Comparison of ENCODE assay signal across 8 cellular contexts in genomic region chr13:97222934-97223710, GRCh38. TPM values are rescaled to one million over a fixed set of nuclear protein-coding genes. Genes with fewer than 3 reads are reported as not detected.
DNase-seq lines count a peak whose midpoint lies in the region; ATAC-seq, FAIRE-seq and TF ChIP-seq lines count a peak whose summit lies in the region.

No MANE protein-coding gene starts in this region.

- H3K9me2 ChIP-seq in GM23338 (ENCODE audit: insufficient read depth), result no peaks in the 10 kb centered on the region

- no peaks in the 10 kb centered on the region for H3F3A ChIP-seq in GM23338 (replicated peaks; ENCODE audit: low read depth)

- no peaks in the 10 kb centered on the region for H3K36me3 Mint-ChIP-seq in GM23338 (ENCODE audit: low read depth)
- peaks cover 13% of the 10 kb centered on the region for H3K36me3 Mint-ChIP-seq in activated T-helper 17 cell treated with anti-CD3 and anti-CD28 coated beads, Interleukin-2, amount 50 U/mL, for 72 hours (ENCODE audit: low read depth)

- H3K9ac ChIP-seq in subcutaneous abdominal adipose tissue (ENCODE audit: low read length in 5 of 5), result peak overlapping the region; percentile 88 to 99 (median 95)

- H3K27ac ChIP-seq in GM23338 (ENCODE audit: low read depth), result no peak overlapping the region
- H3K27ac ChIP-seq in subcutaneous abdominal adipose tissue (ENCODE audit: low read depth, low read length), result peak overlapping the region; percentile 98

- H3K36me3 ChIP-seq in GM23338 (ENCODE audit: insufficient read depth) (no peaks in the 10 kb centered on the region), subcutaneous abdominal adipose tissue (ENCODE audit: control insufficient read depth in 5 of 5, insufficient read depth in 5 of 5, low read length in 5 of 5) (no peaks in the 10 kb centered on the region)

- peaks cover 23% of the 10 kb centered on the region for H3K4me1 ChIP-seq in GM23338 (ENCODE audit: insufficient read depth)
- peaks cover 4 to 47% (median 39%) of the 10 kb centered on the region in 5 donors for H3K4me1 ChIP-seq in subcutaneous abdominal adipose tissue (ENCODE audit: control insufficient read depth in 5 of 5, insufficient read depth in 5 of 5, low read length in 5 of 5)

- H2AFZ ChIP-seq in GM23338, result no peak overlapping the region

- no peaks in the 10 kb centered on the region for H3K79me2 ChIP-seq in GM23338 (replicated peaks; ENCODE audit: insufficient read depth)

- H3K4me3 Mint-ChIP-seq in GM23338, result peak overlapping the region; percentile 52
- H3K4me3 Mint-ChIP-seq in activated T-helper 17 cell treated with anti-CD3 and anti-CD28 coated beads, Interleukin-2, amount 50 U/mL, for 72 hours, result peak overlapping the region; percentile 87

- no peaks in the 10 kb centered on the region for H3K9me3 Mint-ChIP-seq in GM23338
- H3K9me3 Mint-ChIP-seq in activated T-helper 17 cell treated with anti-CD3 and anti-CD28 coated beads, Interleukin-2, amount 50 U/mL, for 72 hours, result no peaks in the 10 kb centered on the region

- peak overlapping the region; percentile 48 for H3K4me3 ChIP-seq in GM23338
- peak overlapping the region; percentile 77 to 98 (median 86) for H3K4me3 ChIP-seq in subcutaneous abdominal adipose tissue (ENCODE audit: low read depth in 1 of 5, low read length in 5 of 5)

- peak; percentile 36 for FAIRE-seq in islet of Langerhans (lab: Jason Lieb, UNC)

- no peak overlapping the region for H3K27ac Mint-ChIP-seq in GM23338
- H3K27ac Mint-ChIP-seq in activated T-helper 17 cell treated with anti-CD3 and anti-CD28 coated beads, Interleukin-2, amount 50 U/mL, for 72 hours, result peak overlapping the region; percentile 99

- in situ Hi-C loops in ACHN (cut with HindIII; ENCODE audit: low pct_ligation_motif_present, low pct_unique_long_range_greater_than_20kb, low sequenced_read_pairs), result loop anchor here (25.0 kb wide), 1 partner anchor 139 kb away; no protein-coding TSS in a partner anchor

- no peak for TF ChIP-seq CTCF in GM23338 (conservative IDR thresholded peaks at IDR 0.05; ENCODE audit: low read depth in 2 of 2)

- peaks cover 57% of the 10 kb centered on the region for H3K27me3 ChIP-seq in GM23338 (ENCODE audit: insufficient read depth)
- H3K27me3 ChIP-seq in subcutaneous abdominal adipose tissue (ENCODE audit: control insufficient read depth in 5 of 5, insufficient read depth in 4 of 5, low read length in 5 of 5), result no peaks in the 10 kb centered on the region

- DNase-seq in ACHN (peak; percentile 79), GM23338 (ENCODE audit: low spot score) (peak; percentile 49), HuH-7 (ENCODE audit: low spot score) (no peak), hippocampal formation (lab: John Stamatoyannopoulos, UW) (no peak)

- no peaks in the 10 kb centered on the region for H3K9me3 ChIP-seq in subcutaneous abdominal adipose tissue (ENCODE audit: control insufficient read depth in 5 of 5, low read length in 5 of 5)

- peaks cover 38% of the 10 kb centered on the region for H3K4me1 Mint-ChIP-seq in GM23338
- H3K4me1 Mint-ChIP-seq in activated T-helper 17 cell treated with anti-CD3 and anti-CD28 coated beads, Interleukin-2, amount 50 U/mL, for 72 hours, result peaks cover 21% of the 10 kb centered on the region

- no peak for ATAC-seq in GM23338
- no peak for ATAC-seq in activated T-helper 17 cell treated with anti-CD3 and anti-CD28 coated beads, Interleukin-2, amount 50 U/mL, for 72 hours (replicated peaks)
- no peak for ATAC-seq in HG03442 (IDR thresholded peaks at IDR 0.05; ENCODE audit: unreplicated experiment)

- H3K4me2 ChIP-seq in GM23338, result peak overlapping the region; percentile 70

- H3K27me3 Mint-ChIP-seq in GM23338 (ENCODE audit: insufficient read depth, low read depth, poor library complexity), result peaks cover 50% of the 10 kb centered on the region
- H3K27me3 Mint-ChIP-seq in activated T-helper 17 cell treated with anti-CD3 and anti-CD28 coated beads, Interleukin-2, amount 50 U/mL, for 72 hours, result no peaks in the 10 kb centered on the region

- peaks cover 11% of the 10 kb centered on the region; the same call in 1 of the 2 replicates for H4K20me1 ChIP-seq in GM23338 (replicated peaks; ENCODE audit: insufficient read depth)

TF ChIP-seq in GM23338, 12 proteins besides CTCF, POLR2A, EP300 and RAD21 (continues in another document):
- TF ChIP-seq ZNF114 (CRISPR knock-in tag; IDR thresholded peaks at IDR 0.05) (no peak), POLR2AphosphoS5 (IDR thresholded peaks at IDR 0.05; ENCODE audit: low read depth) (no peak), ZNF331 (CRISPR knock-in tag; IDR thresholded peaks at IDR 0.05; ENCODE audit: low read depth) (no peak), NANOG (IDR thresholded peaks at IDR 0.05; ENCODE audit: borderline replicate concordance) (no peak), ETS1 (IDR thresholded peaks at IDR 0.05) (no peak), EZH2phosphoT487 (IDR thresholded peaks at IDR 0.05; ENCODE audit: unreplicated experiment) (no peak), CREB1 (CRISPR knock-in tag; IDR thresholded peaks at IDR 0.05; ENCODE audit: low read depth) (no peak), JUNB (IDR thresholded peaks at IDR 0.05; ENCODE audit: unreplicated experiment) (no peak), REST (IDR thresholded peaks at IDR 0.05; ENCODE audit: unreplicated experiment) (no peak)

RNA-seq across cellular contexts. Expression of gene MBNL2, which starts 1.0 kb away (rescaled TPM):
- total RNA-seq in GM23338 (2014; rRNA removed; shearing (Covaris generic)), result 1.3 and 3.2 TPM in 2 replicates
- polyA plus RNA-seq in GM23338 (2016; fragmentation: Nextera tagmentation; extraction: Ambion mirVana), result 0.49 and 0.55 TPM in 2 replicates
- total RNA-seq in activated T-helper 17 cell treated with anti-CD3 and anti-CD28 coated beads, Interleukin-2, amount 50 U/mL, for 72 hours, result 10 to 100 TPM; 13.4 to 27.2 TPM

Comparison
In these comparisons a context has a peak if more than half of its experiments do, and no peak if none do; other contexts are left out.
1. DNase-seq: peak in ACHN (single experiment) and GM23338 (single experiment); none in HuH-7 (single experiment) and hippocampal formation (0 of 2).